ENCODE assay signal across 6 cellular contexts in the genomic region with DNA sequence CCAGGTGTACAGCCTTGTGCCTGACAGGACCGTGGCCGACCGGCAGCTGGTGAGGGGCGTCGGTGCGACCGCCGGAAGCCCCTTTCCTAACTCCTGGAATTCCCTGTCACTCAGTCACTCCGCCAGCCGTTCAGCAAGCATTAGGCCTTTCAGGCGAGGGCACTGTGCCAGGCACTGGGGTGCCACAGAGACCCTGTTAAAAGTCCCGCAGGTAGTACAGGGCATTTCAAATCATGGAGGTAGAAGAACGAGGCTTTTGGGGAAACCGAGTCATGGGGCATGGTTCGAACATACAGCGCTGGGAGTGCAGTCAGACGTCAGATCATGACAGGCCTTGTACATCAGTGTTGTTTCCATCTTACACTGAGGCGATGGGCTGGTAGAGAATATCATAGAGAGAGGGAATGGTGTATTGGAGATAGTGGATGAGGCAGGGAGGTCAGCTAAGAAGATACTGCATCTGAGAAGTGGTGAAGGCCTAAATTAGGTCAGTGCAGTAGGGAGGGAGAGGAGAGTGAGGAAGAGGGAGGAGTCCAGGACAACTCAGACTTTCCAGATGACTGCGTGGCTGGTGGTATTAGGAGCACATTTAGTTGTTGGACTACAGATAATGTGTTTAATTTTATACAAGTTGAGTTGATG. TPM values are rescaled to one million over a fixed set of nuclear protein-coding genes. Genes with fewer than 3 reads are reported as not detected.
DNase-seq lines count a peak whose midpoint lies in the region; ATAC-seq and TF ChIP-seq lines count a peak whose summit lies in the region.

No MANE protein-coding gene starts in this region.

- H3K4me3 ChIP-seq in Peyer's patch (peak overlapping the region; percentile 70 to 91 (median 74)), foreskin fibroblast (ENCODE audit: low read depth in 1 of 2, low read length in 2 of 2) (peak overlapping the region; percentile 84 to 95), thoracic aorta (peak overlapping the region; percentile 79)

- TF ChIP-seq POLR2A in Peyer's patch (IDR thresholded peaks at IDR 0.05) = no peak

- ATAC-seq in thoracic aorta (ENCODE audit: insufficient number of reproducible peaks, low FRiP score, low read depth) = no peak

- peaks cover 0 to 25% (median 12%) of the 10 kb centered on the region in 4 donors for H3K4me1 ChIP-seq in Peyer's patch
- peaks cover 19 to 38% of the 10 kb centered on the region in 2 donors for H3K4me1 ChIP-seq in thoracic aorta (ENCODE audit: control insufficient read depth in 1 of 2, low read depth in 2 of 2)

- H3K27me3 ChIP-seq in Peyer's patch (no peaks in the 10 kb centered on the region), thoracic aorta (replicated peaks; ENCODE audit: insufficient read depth) (no peaks in the 10 kb centered on the region)

- DNase-seq in Peyer's patch = no peak
- DNase-seq in foreskin fibroblast = peak; percentile 41 to 71
- DNase-seq in thoracic aorta (ENCODE audit: low spot score) = no peak
- DNase-seq in NCI-H345 (lab: John Stamatoyannopoulos, UW) = no peak
- DNase-seq in putamen (ENCODE audit: low spot score) = no peak

- H3K9me3 ChIP-seq in Peyer's patch = no peaks in the 10 kb centered on the region
- no peaks in the 10 kb centered on the region for H3K9me3 ChIP-seq in thoracic aorta

- H3K36me3 ChIP-seq in Peyer's patch = peaks cover 0 to 23% (median 0%) of the 10 kb centered on the region in 3 donors
- peaks cover 17% of the 10 kb centered on the region for H3K36me3 ChIP-seq in thoracic aorta

- H3K27ac ChIP-seq in C4-2B (peak overlapping the region; percentile 76), Peyer's patch (peak overlapping the region; percentile 87 to 98 (median 92)), thoracic aorta (peak overlapping the region; percentile 91 to 95)

- TF ChIP-seq CTCF in C4-2B (conservative IDR thresholded peaks at IDR 0.05) (no peak), Peyer's patch (IDR thresholded peaks at IDR 0.05) (no peak), foreskin fibroblast (IDR thresholded peaks at IDR 0.05; ENCODE audit: low read depth, low read length) (no peak), thoracic aorta (IDR thresholded peaks at IDR 0.05) (no peak)

RNA-seq across cellular contexts. Expression of gene DXO, which starts 0.9 kb away (rescaled TPM):
- total RNA-seq in Peyer's patch (10 to 100 TPM; 15.1 to 47.9 (median 24.1) TPM), thoracic aorta (10 to 100 TPM; 14.1 to 45.4 TPM)

RNA-seq across cellular contexts. Expression of gene C4A, which starts 9.0 kb away (rescaled TPM):
- total RNA-seq in Peyer's patch = 10 to 100 TPM; 13.7 to 56.9 (median 20.8) TPM
- total RNA-seq in thoracic aorta = 100 to 1,000 TPM in 1 of 2 donors, 10 to 100 TPM in 1; 30.2 to 162 TPM

RNA-seq across cellular contexts. Expression of gene SKIC2, which starts 13.9 kb away (rescaled TPM):
- total RNA-seq in Peyer's patch = 100 to 1,000 TPM in 2 of 4 donors, 10 to 100 TPM in 2; 81.3 to 130 (median 107) TPM
- 10 to 100 TPM; 37.7 to 73.0 TPM for total RNA-seq in thoracic aorta

RNA-seq across cellular contexts. Expression of gene NELFE, which starts 14.1 kb away (rescaled TPM):
- total RNA-seq in Peyer's patch (10 to 100 TPM; 45.4 to 59.7 (median 50.2) TPM), thoracic aorta (10 to 100 TPM; 62.4 to 69.3 TPM)

RNA-seq across cellular contexts. Expression of gene CFB, which starts 26.9 kb away (rescaled TPM):
- total RNA-seq in Peyer's patch (100 to 1,000 TPM in 1 of 4 donors, 10 to 100 TPM in 3; 23.1 to 183 (median 89.9) TPM), thoracic aorta (100 to 1,000 TPM in 1 of 2 donors, 10 to 100 TPM in 1; 55.2 to 142 TPM)

Comparison
In these comparisons a context has a peak if more than half of its experiments do, and no peak if none do; other contexts are left out.
1. DNase-seq: peak in foreskin fibroblast (2 of 2); none in Peyer's patch (0 of 3), thoracic aorta (single experiment), NCI-H345 (single experiment) and putamen (single experiment).
2. Peak in every context shown above with its lines, with median percentiles within 50 percentile points of each other: H3K27ac ChIP-seq and H3K4me3 ChIP-seq.